Comparison of ENCODE assay signal across 1 cellular context in genomic region chr19:50668416-50669318, GRCh38.
TF ChIP-seq lines count a peak whose summit lies in the region.

No MANE protein-coding gene starts in this region.

TF ChIP-seq in HCT116, 20 proteins besides CTCF, POLR2A, EP300 and RAD21:
- no peak for TF ChIP-seq ZBTB33 (IDR thresholded peaks at IDR 0.05; ENCODE audit: extremely low read depth, insufficient replicate concordance, low read length)
- no peak for TF ChIP-seq EGR1 (IDR thresholded peaks at IDR 0.05; ENCODE audit: low read depth)
- no peak for TF ChIP-seq CEBPB (IDR thresholded peaks at IDR 0.05; ENCODE audit: low read depth)
- no peak for TF ChIP-seq POLR2AphosphoS5 (IDR thresholded peaks at IDR 0.05; ENCODE audit: low read depth, low read length)
- TF ChIP-seq YY1 (IDR thresholded peaks at IDR 0.05; ENCODE audit: extremely low read depth, insufficient replicate concordance, low read depth, low read length): no peak
- TF ChIP-seq EZH2phosphoT487 (IDR thresholded peaks at IDR 0.05; ENCODE audit: borderline replicate concordance): no peak
- TF ChIP-seq EZH2 (IDR thresholded peaks at IDR 0.05): no peak
